In genomic region chr11:114501901-114502300, GRCh38 we compare ENCODE assay signal across 20 cellular contexts. TPM values are rescaled to one million over a fixed set of nuclear protein-coding genes. Genes with fewer than 3 reads are reported as not detected.
"Had no signal": no experiment of that assay in that cellular context is flagged by ENCODE, and none has a peak within 500 bp of the region (broad histone marks: within the 10 kb centered on the region; RNA-seq: fewer than 3 reads in every experiment).

No MANE protein-coding gene starts in this region.

- H3K9me3 ChIP-seq: colonic mucosa, right atrium auricular region had no signal

- H3K4me1 ChIP-seq: colonic mucosa, neural progenitor cell, right atrium auricular region, tibial artery had no signal

- H3K4me3 ChIP-seq: colonic mucosa, neural progenitor cell, right atrium auricular region, skin epidermis, tibial artery had no signal

- ATAC-seq: activated CD8-positive, alpha-beta memory T cell treated with anti-CD3 and anti-CD28 coated beads, Interleukin-2, amount 10 ng/mL, durations not matched to agents 7 days and 5 days; activated T-helper 17 cell treated with anti-CD3 and anti-CD28 coated beads, Interleukin-2, amount 50 U/mL, for 72 hours; naive thymus-derived CD4-positive, alpha-beta T cell; stimulated activated naive CD8-positive, alpha-beta T cell treated with anti-CD3 and anti-CD28 coated beads, Interleukin-15, Interleukin-2, amounts not matched to agents 100 U/mL and 50 U/mL, for 24 hours had no signal

- H3K36me3 ChIP-seq: colonic mucosa, neural progenitor cell, right atrium auricular region, tibial artery had no signal

- DNase-seq: activated CD4-positive, alpha-beta memory T cell treated with anti-CD3 and anti-CD28 coated beads, Interleukin-2, amount 10 ng/mL, durations not matched to agents 7 days and 5 days; activated CD8-positive, alpha-beta memory T cell treated with anti-CD3 and anti-CD28 coated beads, Interleukin-2, amount 10 ng/mL, durations not matched to agents 7 days and 5 days; activated naive CD4-positive, alpha-beta T cell; activated naive CD8-positive, alpha-beta T cell treated with anti-CD3 and anti-CD28 coated beads, Interleukin-2, amount 10 ng/mL, durations not matched to agents 7 days and 5 days; colonic mucosa; endodermal cell; erythroblast; mesenchymal stem cell; naive thymus-derived CD4-positive, alpha-beta T cell; stimulated activated naive CD8-positive, alpha-beta T cell treated with anti-CD3 and anti-CD28 coated beads, Interleukin-15, Interleukin-2, amounts not matched to agents 100 U/mL and 50 U/mL, for 24 hours; substantia nigra; tibial artery had no signal

- H3K27ac ChIP-seq: colonic mucosa, neural progenitor cell, right atrium auricular region, skin epidermis, tibial artery had no signal

- H3K27me3 ChIP-seq: colonic mucosa, neural progenitor cell, right atrium auricular region, tibial artery had no signal

RNA-seq across cellular contexts. Expression of gene NXPE1, which starts 57.8 kb away (rescaled TPM):
- total RNA-seq: activated CD4-positive, alpha-beta memory T cell treated with anti-CD3 and anti-CD28 coated beads, Interleukin-2, amount 10 ng/mL, durations not matched to agents 7 days and 5 days; activated CD8-positive, alpha-beta memory T cell treated with anti-CD3 and anti-CD28 coated beads, Interleukin-2, amount 10 ng/mL, durations not matched to agents 7 days and 5 days; activated naive CD8-positive, alpha-beta T cell treated with anti-CD3 and anti-CD28 coated beads, Interleukin-2, amount 10 ng/mL, durations not matched to agents 7 days and 5 days; activated T-helper 17 cell treated with anti-CD3 and anti-CD28 coated beads, Interleukin-2, amount 50 U/mL, for 72 hours; endodermal cell; liver; mucosa of gallbladder; naive thymus-derived CD4-positive, alpha-beta T cell; osteoblast; progenitor cell of endocrine pancreas; right atrium auricular region had no signal
- polyA plus RNA-seq: liver; naive thymus-derived CD4-positive, alpha-beta T cell had no signal
